24 cellular contexts compared by ENCODE assay signal in the genomic region with DNA sequence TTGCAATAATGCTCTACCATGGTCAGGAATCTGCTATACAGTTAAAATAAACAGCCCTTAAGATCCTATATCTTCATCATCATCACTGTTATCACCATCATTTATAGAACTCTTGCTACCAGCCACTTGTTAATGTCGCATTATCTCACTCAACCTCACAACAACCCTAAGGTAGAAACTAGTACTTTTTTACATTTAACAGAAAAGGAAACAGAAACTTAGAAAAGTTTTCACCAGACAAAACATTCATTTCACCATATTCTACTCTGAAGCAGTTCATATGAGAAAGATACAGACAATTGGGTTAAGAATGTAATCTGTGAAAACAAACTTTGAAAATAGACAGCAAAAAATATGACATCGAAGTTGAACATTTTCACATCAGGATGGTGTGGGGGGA.
"Had no signal": no experiment of that assay in that cellular context is flagged by ENCODE, and none has a peak within 500 bp of the region (broad histone marks: within the 10 kb centered on the region; RNA-seq: fewer than 3 reads in every experiment).

No MANE protein-coding gene starts in this region.

- H3K9me3 ChIP-seq: breast epithelium, colonic mucosa had no signal

- ATAC-seq: activated T-cell treated with anti-CD3 and anti-CD28 coated beads, Interleukin-2, amount 50 U/mL, for 72 hours; Panc1; Right ventricle myocardium inferior had no signal

- H3K4me3 ChIP-seq: breast epithelium, colonic mucosa, SK-N-MC had no signal

- H3K27me3 ChIP-seq: breast epithelium, colonic mucosa had no signal

- DNase-seq: activated CD4-positive, alpha-beta memory T cell treated with anti-CD3 and anti-CD28 coated beads, Interleukin-2, amount 10 ng/mL, durations not matched to agents 7 days and 5 days; activated CD4-positive, alpha-beta T cell treated with anti-CD3 and anti-CD28 coated beads, Interleukin-2, amount 50 U/mL, for 1 hour; activated CD4-positive, CD25-positive, alpha-beta regulatory T cell; activated naive CD4-positive, alpha-beta T cell; activated T-cell treated with anti-CD3 and anti-CD28 coated beads, Interleukin-2, amount 50 U/mL, for 72 hours; aorta; caudate nucleus; colonic mucosa; NCI-H1092 treated with DMSO at 0.1 percent for 48 hours; NCI-H1417 treated with DMSO at 0.1 percent for 48 hours; NCI-H1694; NCI-H2029 treated with DMSO at 0.1 percent for 48 hours; NCI-H446; NCI-H524 treated with DMSO at 0.1 percent for 48 hours; NCI-H82; NK-92 treated with Interleukin-12 subunit alpha and Interleukin-12 subunit beta, amount 100 ng/mL, for 24 hours; OCI-M1; RPMI8226; T-helper 1 cell had no signal

- H3K4me1 ChIP-seq: breast epithelium, colonic mucosa had no signal

- H3K36me3 ChIP-seq: breast epithelium, colonic mucosa had no signal

- H3K27ac ChIP-seq: breast epithelium, colonic mucosa, SK-N-MC, VCaP had no signal
